In the genomic region with DNA sequence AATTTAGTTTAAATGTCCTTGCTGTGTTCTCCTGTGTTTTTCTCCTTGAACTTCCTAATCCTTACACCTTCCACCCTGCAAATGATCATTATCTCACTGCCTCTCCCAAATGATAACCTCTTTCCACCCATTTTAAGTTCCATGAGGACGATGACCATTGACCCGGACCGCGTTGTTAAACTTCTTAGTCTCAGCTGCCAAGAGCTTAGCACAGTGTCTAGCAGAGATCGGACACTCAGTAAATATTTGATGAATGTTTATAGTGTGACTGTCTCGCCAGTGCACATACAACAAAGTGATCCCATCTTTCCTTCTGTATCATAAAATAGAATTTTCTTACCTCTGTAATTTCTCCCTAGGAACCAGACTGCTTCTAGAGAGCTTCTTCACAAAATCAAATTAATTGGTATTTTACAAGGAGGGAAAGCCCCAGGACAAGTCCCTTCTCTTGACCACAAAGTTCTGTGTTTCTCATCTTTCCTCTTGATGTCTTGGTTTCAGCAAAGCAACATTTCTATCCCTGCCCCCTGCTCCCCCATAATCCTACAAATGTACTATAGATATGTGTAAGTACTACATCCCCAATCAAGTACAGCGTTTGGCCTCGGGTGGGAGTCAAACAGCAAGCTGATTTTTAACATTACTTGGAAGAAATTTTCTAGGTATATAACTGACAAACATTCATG, we compare ENCODE assay signal across 9 cellular contexts.
DNase-seq lines count a peak whose midpoint lies in the region; ATAC-seq, FAIRE-seq and TF ChIP-seq lines count a peak whose summit lies in the region.
"Had no signal": no experiment of that assay in that cellular context is flagged by ENCODE, and none has a peak within 500 bp of the region (broad histone marks: within the 10 kb centered on the region; RNA-seq: fewer than 3 reads in every experiment).

No MANE protein-coding gene starts in this region.

- peak overlapping the region; percentile 20; the same call in 1 of the 3 replicates for H3K4me3 ChIP-seq in A549
- no peak overlapping the region for H3K4me3 ChIP-seq in bronchial epithelial cell (ENCODE audit: low read depth, low read length)
- H3K4me3 ChIP-seq in pancreas: no peak overlapping the region
- H3K4me3 ChIP-seq in ovary: no peak overlapping the region

- no peak overlapping the region for H3K4me3 Mint-ChIP-seq in naive thymus-derived CD8-positive, alpha-beta T cell

- H3K36me3 Mint-ChIP-seq in naive thymus-derived CD8-positive, alpha-beta T cell: no peaks in the 10 kb centered on the region

- POLR2A ChIA-PET in A549 (lab: Yijun Ruan, JAX): interaction anchor here (1.3 kb wide), 1 partner anchor 838 kb away, joined by 3 read pairs; a partner anchor contains a TSS
- POLR2A ChIA-PET in naive thymus-derived CD8-positive, alpha-beta T cell (lab: Charles Lee): no interaction called here

- peak; percentile 43 for FAIRE-seq in A549 (lab: Jason Lieb, UNC)
- FAIRE-seq in bronchial epithelial cell (lab: Jason Lieb, UNC): no peak
- no peak for FAIRE-seq in pancreas (lab: Jason Lieb, UNC)

- TF ChIP-seq CTCF in A549 (IDR thresholded peaks at IDR 0.05): no peak
- TF ChIP-seq CTCF in bronchial epithelial cell (IDR thresholded peaks at IDR 0.05; ENCODE audit: insufficient read depth, low read length, severe bottlenecking): no peak
- no peak for TF ChIP-seq CTCF in pancreas (IDR thresholded peaks at IDR 0.05)
- TF ChIP-seq CTCF in ovary (IDR thresholded peaks at IDR 0.05): no peak

- no peaks in the 10 kb centered on the region for H3K27me3 ChIP-seq in bronchial epithelial cell (ENCODE audit: control insufficient read depth, insufficient read depth, low read length)
- no peaks in the 10 kb centered on the region for H3K27me3 ChIP-seq in pancreas
- no peaks in the 10 kb centered on the region for H3K27me3 ChIP-seq in ovary

- no peaks in the 10 kb centered on the region for H3K27me3 Mint-ChIP-seq in naive thymus-derived CD8-positive, alpha-beta T cell

- 2% methylated on average over 8 of the region's 8 CpGs for WGBS in A549 (ENCODE audit: missing lambda C conversion rate)
- 49% methylated on average over 8 of the region's 8 CpGs for WGBS in pancreas, 2 donors
- WGBS in ovary, 3 donors: 82 to 87% (median 84%) methylated on average over 8 of the region's 8 CpGs

- H3K9me3 Mint-ChIP-seq in naive thymus-derived CD8-positive, alpha-beta T cell: no peaks in the 10 kb centered on the region

- TF ChIP-seq EP300 in A549 (IDR thresholded peaks at IDR 0.05) (no peak), ovary (IDR thresholded peaks at IDR 0.05) (no peak)

- peak overlapping the region; percentile 93 for H3K4me2 ChIP-seq in A549

- peak in 1 of 2 experiments; percentile 39 for DNase-seq in A549 (ENCODE audit: low read depth in 1 of 2, low spot score in 1 of 2)
- peak; percentile 14 for DNase-seq in HT-29 (ENCODE audit: low spot score)
- peak; percentile 33 for DNase-seq in bronchial epithelial cell (ENCODE audit: low read depth)
- no peak for DNase-seq in pancreas
- DNase-seq in naive thymus-derived CD8-positive, alpha-beta T cell: no peak
- DNase-seq in NCI-H2029 (lab: John Stamatoyannopoulos, UW): no peak
- DNase-seq in ovary: no peak
- DNase-seq in NCI-H1092 treated with DMSO at 0.1 percent for 48 hours (lab: John Stamatoyannopoulos, UW): no peak
- DNase-seq: WERI-Rb-1 had no signal

- CTCF ChIA-PET in A549 (lab: Yijun Ruan, JAX): interaction anchor here (1.1 kb wide), 1 partner anchor 370 kb away, joined by 3 read pairs; no protein-coding TSS in a partner anchor

- H3K4me1 Mint-ChIP-seq in naive thymus-derived CD8-positive, alpha-beta T cell: peaks cover 2 to 35% (median 3%) of the 10 kb centered on the region in 4 donors

- peaks cover 32% of the 10 kb centered on the region for H3K4me1 ChIP-seq in A549
- H3K4me1 ChIP-seq in pancreas: peaks cover 0 to 19% (median 7%) of the 10 kb centered on the region in 3 donors
- H3K4me1 ChIP-seq in ovary (ENCODE audit: insufficient read depth): peaks cover 3% of the 10 kb centered on the region

- H3K36me3 ChIP-seq in bronchial epithelial cell (ENCODE audit: control insufficient read depth, insufficient read depth, low read length): peaks cover 1% of the 10 kb centered on the region
- H3K36me3 ChIP-seq in pancreas: no peaks in the 10 kb centered on the region
- H3K36me3 ChIP-seq in ovary: no peaks in the 10 kb centered on the region
- H3K36me3 ChIP-seq: WERI-Rb-1 had no signal

- ATAC-seq in A549: peak; percentile 34 to 87; a peak in 3 of 6 replicates
- peak; percentile 52 to 65 (median 58) for ATAC-seq in pancreas
- ATAC-seq in naive thymus-derived CD8-positive, alpha-beta T cell: no peak

- H3K9me3 ChIP-seq in A549 (no peaks in the 10 kb centered on the region), pancreas (no peaks in the 10 kb centered on the region), ovary (no peaks in the 10 kb centered on the region)

- peak overlapping the region; percentile 84 to 88 for H3K27ac ChIP-seq in A549
- H3K27ac ChIP-seq in pancreas: peak overlapping the region in 1 of 4 donors; percentile 22
- no peak overlapping the region for H3K27ac ChIP-seq in ovary
- H3K27ac ChIP-seq: WERI-Rb-1 had no signal

- H3K27ac Mint-ChIP-seq in naive thymus-derived CD8-positive, alpha-beta T cell: no peak overlapping the region

- intact Hi-C loops in pancreas (cut with DNase I) (no loop called here), ovary (cut with DNase I) (no loop called here)

- no peak for TF ChIP-seq RAD21 in A549 (conservative IDR thresholded peaks at IDR 0.05 in 1 of 2, IDR thresholded peaks at IDR 0.05 in 1 of 2)

- TF ChIP-seq POLR2A in A549 (IDR thresholded peaks at IDR 0.05; ENCODE audit: low read length) (no peak), ovary (IDR thresholded peaks at IDR 0.05) (no peak)

TF ChIP-seq in A549, 52 proteins besides CTCF, POLR2A, EP300 and RAD21:
- TF ChIP-seq NPAS2 (CRISPR knock-in tag; IDR thresholded peaks at IDR 0.05; ENCODE audit: borderline replicate concordance) (no peak), CHD4 (IDR thresholded peaks at IDR 0.05; ENCODE audit: borderline replicate concordance) (no peak), GATA3 (IDR thresholded peaks at IDR 0.05; ENCODE audit: borderline replicate concordance) (peak; percentile 21; the same call in 1 of the 2 replicates), POLR2AphosphoS2 (conservative IDR thresholded peaks at IDR 0.05; ENCODE audit: low read length) (no peak), CEBPB (IDR thresholded peaks at IDR 0.05) (no peak), ZNF302 (CRISPR knock-in tag; IDR thresholded peaks at IDR 0.05) (no peak), RFX5 (IDR thresholded peaks at IDR 0.05) (no peak)
- TF ChIP-seq, protein P1, sequence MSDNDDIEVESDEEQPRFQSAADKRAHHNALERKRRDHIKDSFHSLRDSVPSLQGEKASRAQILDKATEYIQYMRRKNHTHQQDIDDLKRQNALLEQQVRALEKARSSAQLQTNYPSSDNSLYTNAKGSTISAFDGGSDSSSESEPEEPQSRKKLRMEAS (IDR thresholded peaks at IDR 0.05): 0 out of 2 replicates have a peak, but pooled peaks have one; percentile 20
- TF ChIP-seq, protein P2, sequence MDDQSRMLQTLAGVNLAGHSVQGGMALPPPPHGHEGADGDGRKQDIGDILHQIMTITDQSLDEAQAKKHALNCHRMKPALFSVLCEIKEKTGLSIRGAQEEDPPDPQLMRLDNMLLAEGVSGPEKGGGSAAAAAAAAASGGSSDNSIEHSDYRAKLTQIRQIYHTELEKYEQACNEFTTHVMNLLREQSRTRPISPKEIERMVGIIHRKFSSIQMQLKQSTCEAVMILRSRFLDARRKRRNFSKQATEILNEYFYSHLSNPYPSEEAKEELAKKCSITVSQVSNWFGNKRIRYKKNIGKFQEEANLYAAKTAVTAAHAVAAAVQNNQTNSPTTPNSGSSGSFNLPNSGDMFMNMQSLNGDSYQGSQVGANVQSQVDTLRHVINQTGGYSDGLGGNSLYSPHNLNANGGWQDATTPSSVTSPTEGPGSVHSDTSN (IDR thresholded peaks at IDR 0.05): no peak

Comparison
In these comparisons a context has a peak if more than half of its experiments do, and no peak if none do; other contexts are left out.
1. ATAC-seq: peak in A549 (2 of 2) and pancreas (4 of 4); none in naive thymus-derived CD8-positive, alpha-beta T cell (0 of 2).
2. DNase-seq: peak in HT-29 (single experiment) and bronchial epithelial cell (single experiment); none in pancreas (0 of 6), naive thymus-derived CD8-positive, alpha-beta T cell (0 of 10), NCI-H2029 (single experiment), ovary (0 of 5) and NCI-H1092 treated with DMSO at 0.1 percent for 48 hours (single experiment).
3. H3K27ac ChIP-seq: peak in A549 (2 of 2); none in ovary (0 of 2).